Comparison of ENCODE assay signal across 1 cellular context in genomic region chr16:3986235-3986544, GRCh38.
TF ChIP-seq lines count a peak whose summit lies in the region.

No MANE protein-coding gene starts in this region.

TF ChIP-seq in GM23338, 12 proteins besides CTCF, POLR2A, EP300 and RAD21 (continued from another document):
- TF ChIP-seq ZNF462 (CRISPR knock-in tag; IDR thresholded peaks at IDR 0.05), result no peak
- no peak for TF ChIP-seq STAT1 (IDR thresholded peaks at IDR 0.05; ENCODE audit: unreplicated experiment)
- no peak for TF ChIP-seq ZNF114 (CRISPR knock-in tag; IDR thresholded peaks at IDR 0.05)
- no peak for TF ChIP-seq EZH2phosphoT487 (IDR thresholded peaks at IDR 0.05; ENCODE audit: unreplicated experiment)
- TF ChIP-seq JUNB (IDR thresholded peaks at IDR 0.05; ENCODE audit: unreplicated experiment), result no peak
- no peak for TF ChIP-seq REST (IDR thresholded peaks at IDR 0.05; ENCODE audit: unreplicated experiment)
- no peak for TF ChIP-seq EZH2 (IDR thresholded peaks at IDR 0.05; ENCODE audit: low read depth, unreplicated experiment)
